ENCODE assay signal across 8 cellular contexts in genomic region chr5:142783601-142784291, GRCh38. TPM values are rescaled to one million over a fixed set of nuclear protein-coding genes. Genes with fewer than 3 reads are reported as not detected.
A peak's percentile ranks its signal among the peaks of the same experiment; 100 is the strongest.
DNase-seq lines count a peak whose midpoint lies in the region; ATAC-seq lines count a peak whose summit lies in the region.

No MANE protein-coding gene starts in this region.

- peaks cover 3% of the 10 kb centered on the region for H3K36me3 Mint-ChIP-seq in activated naive CD8-positive, alpha-beta T cell treated with anti-CD3 and anti-CD28 coated beads, Interleukin-2, amount 10 ng/mL, durations not matched to agents 7 days and 5 days

- ATAC-seq in activated CD4-positive, CD25-positive, alpha-beta regulatory T cell treated with anti-CD3 and anti-CD28 coated beads, Interleukin-2, amount 50 U/mL, for 24 hours: peak; percentile 93 to 96
- peak; percentile 87 for ATAC-seq in HG03354 (IDR thresholded peaks at IDR 0.05; ENCODE audit: poor library complexity, severe bottlenecking, unreplicated experiment)
- peak; percentile 84 for ATAC-seq in activated naive CD8-positive, alpha-beta T cell treated with anti-CD3 and anti-CD28 coated beads, Interleukin-2, amount 10 ng/mL, durations not matched to agents 7 days and 5 days (ENCODE audit: low read depth)

- H3K27ac Mint-ChIP-seq in activated naive CD8-positive, alpha-beta T cell treated with anti-CD3 and anti-CD28 coated beads, Interleukin-2, amount 10 ng/mL, durations not matched to agents 7 days and 5 days: peak overlapping the region; percentile 60

- H3K4me1 Mint-ChIP-seq in activated naive CD8-positive, alpha-beta T cell treated with anti-CD3 and anti-CD28 coated beads, Interleukin-2, amount 10 ng/mL, durations not matched to agents 7 days and 5 days: peaks cover 44% of the 10 kb centered on the region

- peak overlapping the region; percentile 9 for H3K4me3 Mint-ChIP-seq in activated naive CD8-positive, alpha-beta T cell treated with anti-CD3 and anti-CD28 coated beads, Interleukin-2, amount 10 ng/mL, durations not matched to agents 7 days and 5 days

- POLR2A ChIA-PET in activated naive CD8-positive, alpha-beta T cell treated with anti-CD3 and anti-CD28 coated beads, Interleukin-2, amount 10 ng/mL, durations not matched to agents 7 days and 5 days (lab: Charles Lee): interaction anchor here (0.8 to 5.1 kb wide), 4 partner anchors 13 to 80 kb away, joined by 3 to 31 read pairs (median 6); partner anchors contain the start of gene ARHGAP26

- no peaks in the 10 kb centered on the region for H3K27me3 Mint-ChIP-seq in activated naive CD8-positive, alpha-beta T cell treated with anti-CD3 and anti-CD28 coated beads, Interleukin-2, amount 10 ng/mL, durations not matched to agents 7 days and 5 days

- no peaks in the 10 kb centered on the region for H3K9me3 Mint-ChIP-seq in activated naive CD8-positive, alpha-beta T cell treated with anti-CD3 and anti-CD28 coated beads, Interleukin-2, amount 10 ng/mL, durations not matched to agents 7 days and 5 days

- DNase-seq in activated CD4-positive, CD25-positive, alpha-beta regulatory T cell (lab: John Stamatoyannopoulos, UW): no peak
- DNase-seq in activated naive CD8-positive, alpha-beta T cell treated with anti-CD3 and anti-CD28 coated beads, Interleukin-2, amount 10 ng/mL, durations not matched to agents 7 days and 5 days: no peak
- DNase-seq in left kidney (ENCODE audit: low read depth, low spot score) (peak; percentile 32), NCI-H1048 (lab: John Stamatoyannopoulos, UW) (no peak), DMS53 (lab: John Stamatoyannopoulos, UW) (no peak)
- DNase-seq in stimulated activated CD8-positive, alpha-beta memory T cell treated with anti-CD3 and anti-CD28 coated beads, Interleukin-7, amount 100 ng/mL, for 24 hours (ENCODE audit: low read depth): peak; percentile 18

RNA-seq across cellular contexts. Expression of gene ARHGAP26, which starts 13.6 kb away (rescaled TPM):
- 10 to 100 TPM; 30.6 to 32.0 TPM for total RNA-seq in activated naive CD8-positive, alpha-beta T cell treated with anti-CD3 and anti-CD28 coated beads, Interleukin-2, amount 10 ng/mL, durations not matched to agents 7 days and 5 days

Comparison
In these comparisons a context has a peak if more than half of its experiments do, and no peak if none do; other contexts are left out.
1. DNase-seq: peak in left kidney (single experiment) and stimulated activated CD8-positive, alpha-beta memory T cell treated with anti-CD3 and anti-CD28 coated beads, Interleukin-7, amount 100 ng/mL, for 24 hours (single experiment); none in activated CD4-positive, CD25-positive, alpha-beta regulatory T cell (0 of 4), activated naive CD8-positive, alpha-beta T cell treated with anti-CD3 and anti-CD28 coated beads, Interleukin-2, amount 10 ng/mL, durations not matched to agents 7 days and 5 days (single experiment), NCI-H1048 (single experiment) and DMS53 (single experiment).
2. Peak in every context shown above with its lines, with median percentiles within 50 percentile points of each other: ATAC-seq.